ENCODE assay signal across 8 cellular contexts in the genomic region with DNA sequence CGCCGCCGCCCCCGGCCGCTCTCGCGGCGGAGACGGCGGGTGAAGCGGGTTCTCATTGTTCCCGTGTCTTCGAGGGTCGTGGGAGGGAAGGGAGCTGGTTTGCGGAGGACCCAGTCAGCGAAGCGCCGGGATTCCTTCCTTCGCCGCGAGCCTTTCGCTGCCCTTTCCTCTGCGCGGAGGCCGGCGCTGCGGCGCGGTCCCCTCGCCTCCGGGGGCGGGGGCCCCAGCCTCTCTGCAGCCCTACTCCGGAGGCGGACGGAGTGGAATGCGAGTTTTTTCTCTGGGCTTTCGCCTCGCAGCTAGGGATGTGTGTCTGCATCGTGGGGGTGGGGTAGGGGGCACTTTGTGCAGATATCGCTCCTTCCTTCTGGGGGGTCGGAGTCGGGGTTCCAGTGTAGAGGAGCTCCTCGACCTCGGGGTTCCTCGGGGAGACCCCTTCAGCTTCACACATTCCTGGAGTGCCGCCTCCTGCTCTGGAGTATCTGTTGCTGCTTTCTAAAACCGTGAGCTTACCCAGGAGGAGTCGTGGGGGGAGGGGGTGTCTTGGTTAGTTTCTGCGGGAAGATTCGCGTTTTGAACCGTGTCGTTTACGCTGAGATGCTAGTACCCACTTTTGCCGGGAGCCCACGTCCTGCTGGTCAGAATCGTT. TPM values are rescaled to one million over a fixed set of nuclear protein-coding genes. Genes with fewer than 3 reads are reported as not detected.
DNase-seq lines count a peak whose midpoint lies in the region; ATAC-seq, FAIRE-seq and TF ChIP-seq lines count a peak whose summit lies in the region.

No MANE protein-coding gene starts in this region.

- peak overlapping the region; percentile 79 to 86 (median 80) for H3K27ac ChIP-seq in pancreas

- WGBS in pancreas, 2 donors, result 0% methylated on average over 31 to 57 of the region's 57 CpGs

- no peak for TF ChIP-seq CTCF in pancreas (IDR thresholded peaks at IDR 0.05)

- peak overlapping the region; percentile 79 for H3K4me3 Mint-ChIP-seq in activated naive CD4-positive, alpha-beta T cell treated with anti-CD3 and anti-CD28 coated beads, Interleukin-2, amount 10 ng/mL, durations not matched to agents 7 days and 5 days

- CTCF ChIA-PET in activated naive CD4-positive, alpha-beta T cell treated with anti-CD3 and anti-CD28 coated beads, Interleukin-2, amount 10 ng/mL, durations not matched to agents 7 days and 5 days (lab: Charles Lee), result interaction anchor here (0.7 to 2.3 kb wide), 5 partner anchors 14 to 635 kb away, joined by 3 to 6 read pairs (median 5); no protein-coding TSS in a partner anchor

- no peaks in the 10 kb centered on the region for H3K36me3 ChIP-seq in pancreas

- H3K27me3 ChIP-seq in pancreas, result no peaks in the 10 kb centered on the region

- peak overlapping the region; percentile 65 to 81 (median 78) for H3K4me3 ChIP-seq in pancreas

- H3K27me3 Mint-ChIP-seq in activated naive CD4-positive, alpha-beta T cell treated with anti-CD3 and anti-CD28 coated beads, Interleukin-2, amount 10 ng/mL, durations not matched to agents 7 days and 5 days, result peaks cover 18% of the 10 kb centered on the region

- H3K4me1 Mint-ChIP-seq in activated naive CD4-positive, alpha-beta T cell treated with anti-CD3 and anti-CD28 coated beads, Interleukin-2, amount 10 ng/mL, durations not matched to agents 7 days and 5 days, result peaks cover 31% of the 10 kb centered on the region

- peaks cover 1% of the 10 kb centered on the region for H3K36me3 Mint-ChIP-seq in activated naive CD4-positive, alpha-beta T cell treated with anti-CD3 and anti-CD28 coated beads, Interleukin-2, amount 10 ng/mL, durations not matched to agents 7 days and 5 days

- ATAC-seq in HG02885 (IDR thresholded peaks at IDR 0.05; ENCODE audit: poor library complexity, unreplicated experiment) (peak; percentile 35), pancreas (peak; percentile 66 to 80 (median 74))

- H3K9me3 Mint-ChIP-seq in activated naive CD4-positive, alpha-beta T cell treated with anti-CD3 and anti-CD28 coated beads, Interleukin-2, amount 10 ng/mL, durations not matched to agents 7 days and 5 days, result no peaks in the 10 kb centered on the region

- peak overlapping the region; percentile 79 for H3K27ac Mint-ChIP-seq in activated naive CD4-positive, alpha-beta T cell treated with anti-CD3 and anti-CD28 coated beads, Interleukin-2, amount 10 ng/mL, durations not matched to agents 7 days and 5 days

- FAIRE-seq in pancreas (lab: Jason Lieb, UNC), result no peak

- no peaks in the 10 kb centered on the region for H3K9me3 ChIP-seq in pancreas

- intact Hi-C loops in pancreas (cut with DNase I), result no loop called here

- DNase-seq in stimulated activated CD4-positive, alpha-beta T cell treated with anti-CD3 and anti-CD28 coated beads, Interleukin-12 subunit alpha, Interleukin-12 subunit beta, amount 100 ng/mL, for 24 hours (ENCODE audit: low read depth in 2 of 2), result peak; percentile 2 to 25
- no peak for DNase-seq in stimulated activated CD4-positive, alpha-beta T cell treated with anti-CD3 and anti-CD28 coated beads, Interleukin-12 subunit alpha, Interleukin-12 subunit beta, amount 100 ng/mL, for 4 hours
- DNase-seq in NCI-H526 treated with DMSO at 0.1 percent for 48 hours (lab: John Stamatoyannopoulos, UW) (peak; percentile 83), glomerular visceral epithelial cell (ENCODE audit: extremely low spot score) (peak; percentile 40), pancreas (peak in 5 of 6 donors; percentile 26 to 54 (median 37)), inferior parietal cortex (ENCODE audit: extremely low spot score) (no peak)
- peak; percentile 49 for DNase-seq in activated naive CD4-positive, alpha-beta T cell treated with anti-CD3 and anti-CD28 coated beads, Interleukin-2, amount 10 ng/mL, durations not matched to agents 7 days and 5 days

- peaks cover 9 to 18% (median 14%) of the 10 kb centered on the region in 3 donors for H3K4me1 ChIP-seq in pancreas

RNA-seq across cellular contexts. Expression of a gene that starts 0.6 kb away (rescaled TPM):
- total RNA-seq in pancreas, result 10 to 100 TPM in 2 of 6 donors, 1 to 10 TPM in 4; 5.6 to 12.7 (median 8.9) TPM
- 1 to 10 TPM; 2.2 to 5.4 TPM for polyA plus RNA-seq in pancreas

Comparison
In these comparisons a context has a peak if more than half of its experiments do, and no peak if none do; other contexts are left out.
1. DNase-seq: peak in stimulated activated CD4-positive, alpha-beta T cell treated with anti-CD3 and anti-CD28 coated beads, Interleukin-12 subunit alpha, Interleukin-12 subunit beta, amount 100 ng/mL, for 24 hours (2 of 2), NCI-H526 treated with DMSO at 0.1 percent for 48 hours (single experiment), activated naive CD4-positive, alpha-beta T cell treated with anti-CD3 and anti-CD28 coated beads, Interleukin-2, amount 10 ng/mL, durations not matched to agents 7 days and 5 days (single experiment), glomerular visceral epithelial cell (single experiment) and pancreas (5 of 6); none in stimulated activated CD4-positive, alpha-beta T cell treated with anti-CD3 and anti-CD28 coated beads, Interleukin-12 subunit alpha, Interleukin-12 subunit beta, amount 100 ng/mL, for 4 hours (single experiment) and inferior parietal cortex (single experiment).